ENCODE assay signal across 1 cellular context in the genomic region with DNA sequence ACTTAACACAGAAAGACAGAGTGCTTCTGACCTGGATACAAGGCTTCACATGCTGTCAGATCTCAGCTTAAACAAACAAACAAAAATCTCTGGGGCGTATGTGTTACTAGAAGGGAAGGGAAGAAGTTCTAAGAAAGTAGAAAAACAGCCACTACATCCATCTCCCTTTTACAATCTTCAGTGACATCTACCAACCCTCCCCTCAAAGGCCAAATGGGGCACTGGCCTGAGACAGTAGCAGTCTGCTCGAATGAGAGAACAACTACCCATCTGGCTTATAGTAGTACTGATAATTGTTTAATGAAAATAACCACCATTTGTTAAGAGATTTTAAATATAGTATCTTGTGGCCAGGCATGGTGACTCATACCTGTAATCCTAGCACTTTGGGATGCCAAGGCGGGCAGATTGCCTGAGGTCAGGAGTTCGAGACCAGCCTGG.
TF ChIP-seq lines count a peak whose summit lies in the region.

No MANE protein-coding gene starts in this region.

TF ChIP-seq in HCT116, 20 proteins besides CTCF, POLR2A, EP300 and RAD21 (continued from another document):
- TF ChIP-seq, protein P1, sequence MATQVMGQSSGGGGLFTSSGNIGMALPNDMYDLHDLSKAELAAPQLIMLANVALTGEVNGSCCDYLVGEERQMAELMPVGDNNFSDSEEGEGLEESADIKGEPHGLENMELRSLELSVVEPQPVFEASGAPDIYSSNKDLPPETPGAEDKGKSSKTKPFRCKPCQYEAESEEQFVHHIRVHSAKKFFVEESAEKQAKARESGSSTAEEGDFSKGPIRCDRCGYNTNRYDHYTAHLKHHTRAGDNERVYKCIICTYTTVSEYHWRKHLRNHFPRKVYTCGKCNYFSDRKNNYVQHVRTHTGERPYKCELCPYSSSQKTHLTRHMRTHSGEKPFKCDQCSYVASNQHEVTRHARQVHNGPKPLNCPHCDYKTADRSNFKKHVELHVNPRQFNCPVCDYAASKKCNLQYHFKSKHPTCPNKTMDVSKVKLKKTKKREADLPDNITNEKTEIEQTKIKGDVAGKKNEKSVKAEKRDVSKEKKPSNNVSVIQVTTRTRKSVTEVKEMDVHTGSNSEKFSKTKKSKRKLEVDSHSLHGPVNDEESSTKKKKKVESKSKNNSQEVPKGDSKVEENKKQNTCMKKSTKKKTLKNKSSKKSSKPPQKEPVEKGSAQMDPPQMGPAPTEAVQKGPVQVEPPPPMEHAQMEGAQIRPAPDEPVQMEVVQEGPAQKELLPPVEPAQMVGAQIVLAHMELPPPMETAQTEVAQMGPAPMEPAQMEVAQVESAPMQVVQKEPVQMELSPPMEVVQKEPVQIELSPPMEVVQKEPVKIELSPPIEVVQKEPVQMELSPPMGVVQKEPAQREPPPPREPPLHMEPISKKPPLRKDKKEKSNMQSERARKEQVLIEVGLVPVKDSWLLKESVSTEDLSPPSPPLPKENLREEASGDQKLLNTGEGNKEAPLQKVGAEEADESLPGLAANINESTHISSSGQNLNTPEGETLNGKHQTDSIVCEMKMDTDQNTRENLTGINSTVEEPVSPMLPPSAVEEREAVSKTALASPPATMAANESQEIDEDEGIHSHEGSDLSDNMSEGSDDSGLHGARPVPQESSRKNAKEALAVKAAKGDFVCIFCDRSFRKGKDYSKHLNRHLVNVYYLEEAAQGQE (IDR thresholded peaks at IDR 0.05; ENCODE audit: low read depth) = no peak
- TF ChIP-seq JUND (IDR thresholded peaks at IDR 0.05) = no peak
- no peak for TF ChIP-seq YY1 (IDR thresholded peaks at IDR 0.05; ENCODE audit: extremely low read depth, insufficient replicate concordance, low read depth, low read length)
TF ChIP-seq in HCT116: peak in this region for 0.
